Comparison of ENCODE assay signal across 9 cellular contexts in genomic region chr11:120337896-120338840, GRCh38. TPM values are rescaled to one million over a fixed set of nuclear protein-coding genes. Genes with fewer than 3 reads are reported as not detected.
A peak's percentile ranks its signal among the peaks of the same experiment; 100 is the strongest.
DNase-seq lines count a peak whose midpoint lies in the region; ATAC-seq lines count a peak whose summit lies in the region.
"Had no signal": no experiment of that assay in that cellular context is flagged by ENCODE, and none has a peak within 500 bp of the region (broad histone marks: within the 10 kb centered on the region; RNA-seq: fewer than 3 reads in every experiment).

No MANE protein-coding gene starts in this region.

- peaks cover 15% of the 10 kb centered on the region for H3K79me1 ChIP-seq in trophoblast cell (ENCODE audit: low read length)

- no peak overlapping the region for H3K18ac ChIP-seq in trophoblast cell (ENCODE audit: low read length)

- no peak overlapping the region for H2BK12ac ChIP-seq in trophoblast cell (ENCODE audit: low read length)

- no peak overlapping the region for H2AK5ac ChIP-seq in trophoblast cell (ENCODE audit: low read length)

- H4K8ac ChIP-seq in trophoblast cell (ENCODE audit: low read depth, low read length), result no peak overlapping the region

- H4K91ac ChIP-seq in trophoblast cell (ENCODE audit: low read depth, low read length), result no peak overlapping the region

- H2BK5ac ChIP-seq in trophoblast cell (ENCODE audit: low read depth, low read length, poor library complexity), result no peak overlapping the region

- no peak overlapping the region for H3K23ac ChIP-seq in trophoblast cell (ENCODE audit: low read length)

- H3K27me3 ChIP-seq in SJCRH30 (no peaks in the 10 kb centered on the region), trophoblast cell (ENCODE audit: insufficient read depth, low read length) (no peaks in the 10 kb centered on the region)

- no CpG with 5 or more reads among the region's 12 CpGs for WGBS in trophoblast cell (ENCODE audit: extremely low coverage, insufficient coverage, insufficient read length)

- H3K9ac ChIP-seq in trophoblast cell (ENCODE audit: low read length), result no peak overlapping the region

- no peaks in the 10 kb centered on the region for H3K9me3 ChIP-seq in SJCRH30 (replicated peaks)
- H3K9me3 ChIP-seq in trophoblast cell (ENCODE audit: insufficient read depth, low read depth, low read length), result no peaks in the 10 kb centered on the region

- H3K14ac ChIP-seq in trophoblast cell (ENCODE audit: low read length), result no peak overlapping the region

- H2AFZ ChIP-seq in trophoblast cell (ENCODE audit: insufficient read depth, low read length, poor library complexity), result no peak overlapping the region

- H3K27ac ChIP-seq in SJCRH30 (peak overlapping the region; percentile 74), epithelial cell of prostate (peak overlapping the region; percentile 91), trophoblast cell (ENCODE audit: low read depth, low read length) (no peak overlapping the region)

- H3K4ac ChIP-seq in trophoblast cell (ENCODE audit: low read depth, low read length), result peak overlapping the region; percentile 22

- ATAC-seq in HG03108 (IDR thresholded peaks at IDR 0.05; ENCODE audit: unreplicated experiment), result no peak
- no peak for ATAC-seq in GM21825 (IDR thresholded peaks at IDR 0.05; ENCODE audit: unreplicated experiment)

- H3K79me2 ChIP-seq in trophoblast cell (ENCODE audit: control insufficient read depth, insufficient read depth, low read length, poor library complexity), result peaks cover 14% of the 10 kb centered on the region

- H3K4me3 ChIP-seq in SJCRH30 (peak overlapping the region; percentile 96), trophoblast cell (ENCODE audit: low read depth, low read length) (no peak overlapping the region)

- H3K36me3 ChIP-seq in SJCRH30, result no peaks in the 10 kb centered on the region
- H3K36me3 ChIP-seq in trophoblast cell (ENCODE audit: control insufficient read depth in 1 of 2, insufficient read depth in 2 of 2, low read length in 2 of 2), result no peaks in the 10 kb centered on the region

- H4K12ac ChIP-seq in trophoblast cell (ENCODE audit: low read depth, low read length), result no peak overlapping the region

- H2BK120ac ChIP-seq in trophoblast cell (ENCODE audit: insufficient read depth, low read length, poor library complexity), result no peak overlapping the region

- DNase-seq in NCI-H2227 treated with DMSO at 0.1 percent for 48 hours (lab: John Stamatoyannopoulos, UW) (peak; percentile 24), NCI-H2227 (lab: John Stamatoyannopoulos, UW; ENCODE audit: unreplicated experiment) (no peak), SJCRH30 (peak; percentile 17 to 50), epithelial cell of prostate (ENCODE audit: low read depth, low spot score) (no peak), trophoblast cell (peak in 1 of 2 donors; percentile 10), NCI-H446 treated with DMSO at 0.1 percent for 48 hours (lab: John Stamatoyannopoulos, UW) (no peak)
- DNase-seq: DND-41 had no signal

- peaks cover 9% of the 10 kb centered on the region; the same call in 1 of the 2 replicates for H3K4me1 ChIP-seq in SJCRH30
- peaks cover 0 to 2% of the 10 kb centered on the region in 2 experiments for H3K4me1 ChIP-seq in trophoblast cell (ENCODE audit: control insufficient read depth in 1 of 2, insufficient read depth in 2 of 2, low read length in 2 of 2)

- H3K4me2 ChIP-seq in trophoblast cell (ENCODE audit: low read length), result peak overlapping the region; percentile 97

RNA-seq across cellular contexts. Expression of gene ARHGEF12, which starts 2.0 kb away (rescaled TPM):
- total RNA-seq in SJCRH30 (2014; rRNA removed; shearing (Covaris generic)), result 34.0 and 36.2 TPM in 2 replicates
- 30.4 and 31.2 TPM in 2 replicates for polyA plus RNA-seq in trophoblast cell (2013)

RNA-seq across cellular contexts. Expression of gene TLCD5, which starts 13.1 kb away (rescaled TPM):
- 1.4 and 2.2 TPM in 2 replicates for total RNA-seq in SJCRH30 (2014; rRNA removed; shearing (Covaris generic))
- 5.9 and 6.1 TPM in 2 replicates for polyA plus RNA-seq in trophoblast cell (2013)

Comparison
In these comparisons a context has a peak if more than half of its experiments do, and no peak if none do; other contexts are left out.
1. DNase-seq: peak in NCI-H2227 treated with DMSO at 0.1 percent for 48 hours (single experiment) and SJCRH30 (2 of 2); none in NCI-H2227 (single experiment), epithelial cell of prostate (single experiment) and NCI-H446 treated with DMSO at 0.1 percent for 48 hours (single experiment).